9 cellular contexts compared by ENCODE assay signal in genomic region chr19:4140237-4140711, GRCh38. TPM values are rescaled to one million over a fixed set of nuclear protein-coding genes. Genes with fewer than 3 reads are reported as not detected.
DNase-seq lines count a peak whose midpoint lies in the region; ATAC-seq, FAIRE-seq and TF ChIP-seq lines count a peak whose summit lies in the region.
"Had no signal": no experiment of that assay in that cellular context is flagged by ENCODE, and none has a peak within 500 bp of the region (broad histone marks: within the 10 kb centered on the region; RNA-seq: fewer than 3 reads in every experiment).

No MANE protein-coding gene starts in this region.

- intact Hi-C loops in activated CD4-positive, alpha-beta T cell treated with anti-CD3 and anti-CD28 coated beads for 36 hours (cut with DNase I, micrococcal nuclease), result loop anchor here (1.0 to 10.0 kb wide), 2 partner anchors 16 to 65 kb away; partner anchors contain the start of gene MAP2K2 (in 1 of the 2)
- intact Hi-C loops in PC-3 (cut with micrococcal nuclease) (loop anchor here (5.0 kb wide), 1 partner anchor 47 kb away; no protein-coding TSS in a partner anchor), MCF 10A (cut with micrococcal nuclease) (loop anchor here (2.0 kb wide), 2 partner anchors 47 to 153 kb away; no protein-coding TSS in a partner anchor), kidney (cut with DNase I) (no loop called here)

- peak; percentile 48 for DNase-seq in activated CD4-positive, alpha-beta T cell treated with anti-CD3 and anti-CD28 coated beads for 36 hours
- DNase-seq in activated CD4-positive, alpha-beta T cell treated with anti-CD3 and anti-CD28 coated beads for 1 hour, result no peak
- peak; percentile 81 to 84 for DNase-seq in Kasumi-1 (lab: John Stamatoyannopoulos, UW)
- peak; percentile 64 for DNase-seq in PC-3
- peak; percentile 65 for DNase-seq in MCF 10A (ENCODE audit: unreplicated experiment)
- no peak for DNase-seq in kidney
- no peak for DNase-seq in suprapubic skin (ENCODE audit: low spot score in 2 of 2)
- DNase-seq in T-helper 2 cell treated with Interferon-gamma antibody and Interleukin-4, amounts not matched to agents 5 μg/mL and 100 μg/mL, for 36 hours (ENCODE audit: low spot score), result no peak

- BruUV-seq in PC-3 (replicated peaks; lab: Mats Ljungman, UMichigan) (no TSS peak), MCF 10A (replicated peaks; lab: Mats Ljungman, UMichigan) (no TSS peak)

- H4K20me1 ChIP-seq in PC-3 (ENCODE audit: low read length), result no peaks in the 10 kb centered on the region

- no peak overlapping the region for H3K9ac ChIP-seq in PC-3 (ENCODE audit: low read length)
- no peak overlapping the region for H3K9ac ChIP-seq in kidney (ENCODE audit: low read length in 2 of 2)

- H3K9me3 ChIP-seq in PC-3 (ENCODE audit: low read length), result no peaks in the 10 kb centered on the region
- H3K9me3 ChIP-seq in kidney (ENCODE audit: control insufficient read depth in 1 of 2, low read length in 2 of 2), result no peaks in the 10 kb centered on the region
- H3K9me3 ChIP-seq in suprapubic skin, result no peaks in the 10 kb centered on the region

- no peaks in the 10 kb centered on the region for H3K36me3 ChIP-seq in PC-3 (ENCODE audit: low read depth, low read length)
- H3K36me3 ChIP-seq in kidney (ENCODE audit: control insufficient read depth in 1 of 2, insufficient read depth in 2 of 2, low read length in 2 of 2), result no peaks in the 10 kb centered on the region
- H3K36me3 ChIP-seq in suprapubic skin, result no peaks in the 10 kb centered on the region

- 26% methylated on average over 12 of the region's 12 CpGs for WGBS in suprapubic skin

- H2AFZ ChIP-seq in PC-3 (ENCODE audit: low read length), result no peak overlapping the region

- no peak for FAIRE-seq in kidney (lab: Jason Lieb, UNC)

- TF ChIP-seq POLR2A in suprapubic skin (IDR thresholded peaks at IDR 0.05), result no peak

- CTCF ChIA-PET in activated CD4-positive, alpha-beta T cell treated with anti-CD3 and anti-CD28 coated beads for 36 hours (lab: Charles Lee), result interaction anchor here (0.6 to 2.3 kb wide), 33 partner anchors 7 to 626 kb away, joined by 3 to 13 read pairs (median 4); partner anchors contain the start of genes APBA3, CREB3L3, EEF2 and MRPL54
- CTCF ChIA-PET in PC-3 (lab: Charles Lee), result interaction anchor here (0.7 to 0.9 kb wide), 3 partner anchors 9 to 249 kb away, joined by 3 to 5 read pairs (median 4); no protein-coding TSS in a partner anchor
- CTCF ChIA-PET in MCF 10A (lab: Yijun Ruan, JAX), result interaction anchor here (0.6 to 3.2 kb wide), 17 partner anchors 8 to 1530 kb away, joined by 3 to 16 read pairs (median 4); partner anchors contain the start of genes CREB3L3 and PLIN3

- no peaks in the 10 kb centered on the region for H3K9me2 ChIP-seq in PC-3 (replicated peaks; ENCODE audit: low read length)

- H3K4me3 Mint-ChIP-seq in activated CD4-positive, alpha-beta T cell treated with anti-CD3 and anti-CD28 coated beads for 36 hours, result peak overlapping the region; percentile 23
- H3K4me3 Mint-ChIP-seq in MCF 10A (ENCODE audit: unreplicated experiment), result no peak overlapping the region
- H3K4me3 Mint-ChIP-seq in T-helper 2 cell treated with Interferon-gamma antibody and Interleukin-4, amounts not matched to agents 5 μg/mL and 100 μg/mL, for 36 hours, result no peak overlapping the region

- H3K4me2 ChIP-seq in PC-3 (ENCODE audit: low read length), result peak overlapping the region; percentile 62

- H3K9me3 Mint-ChIP-seq in activated CD4-positive, alpha-beta T cell treated with anti-CD3 and anti-CD28 coated beads for 36 hours (ENCODE audit: low read depth), result no peaks in the 10 kb centered on the region
- no peaks in the 10 kb centered on the region for H3K9me3 Mint-ChIP-seq in MCF 10A (ENCODE audit: unreplicated experiment)
- H3K9me3 Mint-ChIP-seq in T-helper 2 cell treated with Interferon-gamma antibody and Interleukin-4, amounts not matched to agents 5 μg/mL and 100 μg/mL, for 36 hours, result no peaks in the 10 kb centered on the region
- H3K9me3 Mint-ChIP-seq: CD8-positive, alpha-beta memory T cell had no signal

- H3K27ac Mint-ChIP-seq in activated CD4-positive, alpha-beta T cell treated with anti-CD3 and anti-CD28 coated beads for 36 hours, result no peak overlapping the region
- H3K27ac Mint-ChIP-seq in MCF 10A (ENCODE audit: low read depth, unreplicated experiment), result no peak overlapping the region
- H3K27ac Mint-ChIP-seq in T-helper 2 cell treated with Interferon-gamma antibody and Interleukin-4, amounts not matched to agents 5 μg/mL and 100 μg/mL, for 36 hours, result no peak overlapping the region

- POLR2A ChIA-PET in activated CD4-positive, alpha-beta T cell treated with anti-CD3 and anti-CD28 coated beads for 36 hours (lab: Charles Lee), result interaction anchor here (1.1 kb wide), 1 partner anchor 78 kb away, joined by 3 read pairs; no protein-coding TSS in a partner anchor
- POLR2A ChIA-PET in PC-3 (lab: Charles Lee; ENCODE audit: unreplicated experiment) (no interaction called here), MCF 10A (lab: Yijun Ruan, JAX) (interaction anchor here (0.6 to 0.8 kb wide), 2 partner anchors 9 to 113 kb away, joined by 3 to 6 read pairs; no protein-coding TSS in a partner anchor)

- H3K4me3 ChIP-seq in PC-3 (ENCODE audit: low read length) (0 out of 2 replicates have a peak overlapping the region, but pooled peaks have one; percentile 21), kidney (ENCODE audit: low read length in 2 of 2) (no peak overlapping the region), suprapubic skin (no peak overlapping the region)

- no peak overlapping the region for H3K27ac ChIP-seq in PC-3 (ENCODE audit: low read length)
- H3K27ac ChIP-seq in kidney (ENCODE audit: low read depth in 2 of 2, low read length in 2 of 2), result no peak overlapping the region
- no peak overlapping the region for H3K27ac ChIP-seq in suprapubic skin

- TF ChIP-seq CTCF in PC-3 (conservative IDR thresholded peaks at IDR 0.05; ENCODE audit: low read depth, low read length), result peak; percentile 56
- peak; percentile 39 for TF ChIP-seq CTCF in MCF 10A (IDR thresholded peaks at IDR 0.05; ENCODE audit: unreplicated experiment)
- peak; percentile 41 for TF ChIP-seq CTCF in kidney (IDR thresholded peaks at IDR 0.05; ENCODE audit: borderline replicate concordance, extremely low read depth, insufficient read depth)
- TF ChIP-seq CTCF in suprapubic skin (IDR thresholded peaks at IDR 0.05), result peak; percentile 38 to 44

- H3K4me1 ChIP-seq in PC-3 (ENCODE audit: insufficient read depth, low read length) (peaks cover 5% of the 10 kb centered on the region), kidney (ENCODE audit: control insufficient read depth in 1 of 2, insufficient read depth in 1 of 2, low read depth in 1 of 2, low read length in 2 of 2) (no peaks in the 10 kb centered on the region), suprapubic skin (peaks cover 9% of the 10 kb centered on the region)

- H3K27me3 Mint-ChIP-seq in activated CD4-positive, alpha-beta T cell treated with anti-CD3 and anti-CD28 coated beads for 36 hours, result peaks cover 4% of the 10 kb centered on the region
- H3K27me3 Mint-ChIP-seq in MCF 10A (ENCODE audit: insufficient read depth, unreplicated experiment), result no peaks in the 10 kb centered on the region
- H3K27me3 Mint-ChIP-seq in T-helper 2 cell treated with Interferon-gamma antibody and Interleukin-4, amounts not matched to agents 5 μg/mL and 100 μg/mL, for 36 hours (ENCODE audit: low read depth), result peaks cover 3% of the 10 kb centered on the region

- H3F3A ChIP-seq in PC-3 (ENCODE audit: low read length, unreplicated experiment), result no peaks in the 10 kb centered on the region

- no peaks in the 10 kb centered on the region for H3K79me2 ChIP-seq in PC-3 (ENCODE audit: low read length)

- H3K4me1 Mint-ChIP-seq in activated CD4-positive, alpha-beta T cell treated with anti-CD3 and anti-CD28 coated beads for 36 hours, result peaks cover 10% of the 10 kb centered on the region
- no peaks in the 10 kb centered on the region for H3K4me1 Mint-ChIP-seq in MCF 10A (ENCODE audit: insufficient read depth, unreplicated experiment)
- peaks cover 10% of the 10 kb centered on the region for H3K4me1 Mint-ChIP-seq in T-helper 2 cell treated with Interferon-gamma antibody and Interleukin-4, amounts not matched to agents 5 μg/mL and 100 μg/mL, for 36 hours (ENCODE audit: low read depth)

- no peak for TF ChIP-seq EP300 in suprapubic skin (IDR thresholded peaks at IDR 0.05)

- no peaks in the 10 kb centered on the region for H3K36me3 Mint-ChIP-seq in activated CD4-positive, alpha-beta T cell treated with anti-CD3 and anti-CD28 coated beads for 36 hours (ENCODE audit: low read depth)
- no peaks in the 10 kb centered on the region for H3K36me3 Mint-ChIP-seq in MCF 10A (ENCODE audit: insufficient read depth, unreplicated experiment)
- no peaks in the 10 kb centered on the region for H3K36me3 Mint-ChIP-seq in T-helper 2 cell treated with Interferon-gamma antibody and Interleukin-4, amounts not matched to agents 5 μg/mL and 100 μg/mL, for 36 hours (ENCODE audit: low read depth)
- H3K36me3 Mint-ChIP-seq: CD8-positive, alpha-beta memory T cell had no signal

- ATAC-seq in activated CD4-positive, alpha-beta T cell treated with anti-CD3 and anti-CD28 coated beads for 36 hours, result peak; percentile 89
- ATAC-seq in PC-3, result peak; percentile 78

- H3K27me3 ChIP-seq in PC-3 (ENCODE audit: low read length) (no peaks in the 10 kb centered on the region), suprapubic skin (peaks cover 2% of the 10 kb centered on the region)

RNA-seq across cellular contexts. Expression of gene CREB3L3, which starts 13.2 kb away (rescaled TPM):
- not detected for total RNA-seq in activated CD4-positive, alpha-beta T cell treated with anti-CD3 and anti-CD28 coated beads for 36 hours
- not detected in 2 replicates for total RNA-seq in PC-3 (2014; rRNA removed)
- not detected in 2 replicates for total RNA-seq in MCF 10A (2022)
- not detected for total RNA-seq in kidney
- 7.4 TPM for polyA plus RNA-seq in kidney (ENCODE audit: insufficient read depth, low read depth, low replicate concordance)
- under 1 TPM in 1 of 4 donors, not detected in 3; 0.64 TPM for total RNA-seq in suprapubic skin
- total RNA-seq: CD8-positive, alpha-beta memory T cell had no signal

RNA-seq across cellular contexts. Expression of gene MAP2K2, which starts 16.4 kb away (rescaled TPM):
- total RNA-seq in activated CD4-positive, alpha-beta T cell treated with anti-CD3 and anti-CD28 coated beads for 36 hours, result 100 to 1,000 TPM; 108 to 133 TPM
- total RNA-seq in PC-3 (2014; rRNA removed), result 229 and 360 TPM in 2 replicates
- total RNA-seq in MCF 10A (2022), result 171 and 230 TPM in 2 replicates
- 105 TPM for total RNA-seq in kidney
- 138 TPM for polyA plus RNA-seq in kidney (ENCODE audit: insufficient read depth, low read depth, low replicate concordance)
- 100 to 1,000 TPM in 1 of 4 donors, 10 to 100 TPM in 3; 88.0 to 103 (median 95.0) TPM for total RNA-seq in suprapubic skin

RNA-seq across cellular contexts. Expression of gene SIRT6, which starts 42.1 kb away (rescaled TPM):
- total RNA-seq in activated CD4-positive, alpha-beta T cell treated with anti-CD3 and anti-CD28 coated beads for 36 hours, result 10 to 100 TPM; 26.2 to 29.4 TPM
- total RNA-seq in PC-3 (2014; rRNA removed) (18.0 and 20.8 TPM in 2 replicates), MCF 10A (2022) (33.2 and 43.9 TPM in 2 replicates), kidney (27.3 TPM), suprapubic skin (10 to 100 TPM; 28.1 to 45.7 (median 31.8) TPM)
- 27.0 TPM for polyA plus RNA-seq in kidney (ENCODE audit: insufficient read depth, low read depth, low replicate concordance)

RNA-seq across cellular contexts. Expression of gene ANKRD24, which starts 42.2 kb away (rescaled TPM):
- 1 to 10 TPM; 1.1 to 1.3 TPM for total RNA-seq in activated CD4-positive, alpha-beta T cell treated with anti-CD3 and anti-CD28 coated beads for 36 hours
- total RNA-seq in PC-3 (2014; rRNA removed) (0.33 and 0.63 TPM in 2 replicates), MCF 10A (2022) (1.2 and 2.9 TPM in 2 replicates), kidney (0.72 TPM), suprapubic skin (under 1 TPM; 0.44 to 0.87 (median 0.54) TPM)
- 1.8 TPM for polyA plus RNA-seq in kidney (ENCODE audit: insufficient read depth, low read depth, low replicate concordance)

Comparison
In these comparisons a context has a peak if more than half of its experiments do, and no peak if none do; other contexts are left out.
1. DNase-seq: peak in activated CD4-positive, alpha-beta T cell treated with anti-CD3 and anti-CD28 coated beads for 36 hours (single experiment), Kasumi-1 (2 of 2), PC-3 (single experiment) and MCF 10A (single experiment); none in activated CD4-positive, alpha-beta T cell treated with anti-CD3 and anti-CD28 coated beads for 1 hour (single experiment), kidney (single experiment), suprapubic skin (0 of 2) and T-helper 2 cell treated with Interferon-gamma antibody and Interleukin-4, amounts not matched to agents 5 μg/mL and 100 μg/mL, for 36 hours (single experiment).
2. Peak in every context shown above with its lines, with median percentiles within 50 percentile points of each other: CTCF ChIP-seq.